ENCODE assay signal across 25 cellular contexts in the genomic region with DNA sequence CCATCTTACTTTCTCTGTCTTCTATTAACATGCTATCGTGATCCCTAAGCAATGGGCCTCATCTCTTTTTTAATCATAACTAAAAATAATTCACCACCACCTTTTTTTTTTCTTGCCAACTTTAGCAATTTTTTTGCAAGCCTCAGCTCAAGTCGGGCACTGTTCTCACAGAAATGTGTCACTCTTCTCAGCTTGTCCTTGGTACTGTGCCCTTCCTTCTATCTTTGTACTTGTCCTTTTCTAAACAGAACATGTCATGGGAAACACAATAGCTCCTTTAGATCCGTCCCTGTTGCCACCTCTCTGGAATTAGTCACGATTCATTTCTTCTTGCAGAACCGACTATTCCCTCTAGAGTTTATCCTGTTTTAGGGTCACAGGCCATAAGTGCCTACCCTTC. TPM values are rescaled to one million over a fixed set of nuclear protein-coding genes. Genes with fewer than 3 reads are reported as not detected.
A peak's percentile ranks its signal among the peaks of the same experiment; 100 is the strongest.
DNase-seq lines count a peak whose midpoint lies in the region; ATAC-seq and TF ChIP-seq lines count a peak whose summit lies in the region.
"Had no signal": no experiment of that assay in that cellular context is flagged by ENCODE, and none has a peak within 500 bp of the region (broad histone marks: within the 10 kb centered on the region; RNA-seq: fewer than 3 reads in every experiment).

No MANE protein-coding gene starts in this region.

- no peak for ATAC-seq in GM21447 (IDR thresholded peaks at IDR 0.05; ENCODE audit: unreplicated experiment)
- ATAC-seq: HepG2 had no signal

- no peaks in the 10 kb centered on the region for H3K36me3 ChIP-seq in Caco-2 (ENCODE audit: control insufficient read depth, insufficient read depth, low read length)
- H3K36me3 ChIP-seq in left ventricle myocardium inferior: peaks cover 9% of the 10 kb centered on the region
- H3K36me3 ChIP-seq in parathyroid adenoma (ENCODE audit: control insufficient read depth, insufficient read depth, low read length): no peaks in the 10 kb centered on the region
- no peaks in the 10 kb centered on the region for H3K36me3 ChIP-seq in ovary
- H3K36me3 ChIP-seq: HAP-1 had no signal

- intact Hi-C loops in Caco-2 (cut with micrococcal nuclease; ENCODE audit: unreplicated experiment) (no loop called here), dorsolateral prefrontal cortex (cut with DNase I) (no loop called here), left ventricle myocardium inferior (cut with micrococcal nuclease) (no loop called here), ovary (cut with DNase I) (no loop called here)

- DNase-seq in Caco-2 (no peak), dorsolateral prefrontal cortex (no peak), left ventricle myocardium inferior (no peak), ovary (no peak)
- DNase-seq in activated CD4-positive, alpha-beta T cell treated with anti-CD3 and anti-CD28 coated beads, Interleukin-2, amount 10 ng/mL, durations not matched to agents 7 days and 5 days: no peak
- no peak for DNase-seq in activated T-cell treated with anti-CD3 and anti-CD28 coated beads, Interleukin-2, amount 50 U/mL, for 24 hours
- DNase-seq: 8988T; DMS153; GOT3; HFFc6; Karpas-422; NCI-H1092; NCI-H1436 treated with DMSO at 0.1 percent for 48 hours; NCI-H1930; NCI-H446 treated with DMSO at 0.1 percent for 48 hours; NCI-H526; NCI-H82; NK-92 treated with Interleukin-12 subunit alpha and Interleukin-12 subunit beta, amount 100 ng/mL, for 24 hours; PC-9; SHP77 treated with DMSO at 0.1 percent for 48 hours had no signal

- H2AFZ ChIP-seq in parathyroid adenoma: no peak overlapping the region
- H2AFZ ChIP-seq: PC-9 had no signal

- H3K79me2 ChIP-seq in parathyroid adenoma: no peaks in the 10 kb centered on the region

- WGBS in ovary, 3 donors: 70 to 80% (median 72%) methylated on average over 5 of the region's 5 CpGs

- no peaks in the 10 kb centered on the region for H3K27me3 Mint-ChIP-seq in Caco-2 (ENCODE audit: insufficient read depth, unreplicated experiment)
- peaks cover 3% of the 10 kb centered on the region for H3K27me3 Mint-ChIP-seq in activated CD4-positive, alpha-beta T cell treated with anti-CD3 and anti-CD28 coated beads, Interleukin-2, amount 10 ng/mL, durations not matched to agents 7 days and 5 days
- H3K27me3 Mint-ChIP-seq in activated T-cell treated with anti-CD3 and anti-CD28 coated beads, Interleukin-2, amount 50 U/mL, for 24 hours: no peaks in the 10 kb centered on the region

- TF ChIP-seq CTCF in Caco-2 (IDR thresholded peaks at IDR 0.05; ENCODE audit: insufficient read depth in 1 of 2, low read depth in 1 of 2, low read length in 1 of 2, severe bottlenecking in 1 of 2, unreplicated experiment in 1 of 2): no peak
- no peak for TF ChIP-seq CTCF in dorsolateral prefrontal cortex (IDR thresholded peaks at IDR 0.05 in 54 of 56, conservative IDR thresholded peaks at IDR 0.05 in 2 of 56; ENCODE audit: low read depth in 1 of 56, partially characterized antibody in 56 of 56)
- TF ChIP-seq CTCF in left ventricle myocardium inferior (IDR thresholded peaks at IDR 0.05; ENCODE audit: borderline replicate concordance): no peak
- no peak for TF ChIP-seq CTCF in parathyroid adenoma (IDR thresholded peaks at IDR 0.05)
- no peak for TF ChIP-seq CTCF in ovary (IDR thresholded peaks at IDR 0.05)

- H3K4me3 ChIP-seq in Caco-2 (ENCODE audit: low read depth, low read length): no peak overlapping the region
- H3K4me3 ChIP-seq in dorsolateral prefrontal cortex: no peak overlapping the region
- H3K4me3 ChIP-seq in left ventricle myocardium inferior: no peak overlapping the region
- no peak overlapping the region for H3K4me3 ChIP-seq in parathyroid adenoma (ENCODE audit: low read depth, low read length)
- H3K4me3 ChIP-seq in ovary: no peak overlapping the region
- H3K4me3 ChIP-seq: HAP-1, PC-9 had no signal

- no peak for TF ChIP-seq POLR2A in ovary (IDR thresholded peaks at IDR 0.05)

- peak overlapping the region in 53 of 59 donors; percentile 1 to 89 (median 62) for H3K27ac ChIP-seq in dorsolateral prefrontal cortex
- peak overlapping the region; percentile 62 for H3K27ac ChIP-seq in left ventricle myocardium inferior (replicated peaks)
- peak overlapping the region; percentile 49 for H3K27ac ChIP-seq in parathyroid adenoma
- H3K27ac ChIP-seq in ovary: no peak overlapping the region
- H3K27ac ChIP-seq: PC-9 had no signal

- peak overlapping the region; percentile 20 for H3K27ac Mint-ChIP-seq in Caco-2 (ENCODE audit: unreplicated experiment)
- no peak overlapping the region for H3K27ac Mint-ChIP-seq in activated CD4-positive, alpha-beta T cell treated with anti-CD3 and anti-CD28 coated beads, Interleukin-2, amount 10 ng/mL, durations not matched to agents 7 days and 5 days
- no peak overlapping the region for H3K27ac Mint-ChIP-seq in activated T-cell treated with anti-CD3 and anti-CD28 coated beads, Interleukin-2, amount 50 U/mL, for 24 hours
- H3K27ac Mint-ChIP-seq: HFFc6 had no signal

- no TSS peak for BruUV-seq in Caco-2 (replicated peaks; lab: Mats Ljungman, UMichigan)

- CTCF ChIA-PET in Caco-2 (lab: Charles Lee): no interaction called here
- CTCF ChIA-PET in activated CD4-positive, alpha-beta T cell treated with anti-CD3 and anti-CD28 coated beads, Interleukin-2, amount 10 ng/mL, durations not matched to agents 7 days and 5 days (lab: Charles Lee): no interaction called here

- TF ChIP-seq EP300 in ovary (IDR thresholded peaks at IDR 0.05): no peak

- POLR2A ChIA-PET in Caco-2 (lab: Charles Lee): no interaction called here
- POLR2A ChIA-PET in activated CD4-positive, alpha-beta T cell treated with anti-CD3 and anti-CD28 coated beads, Interleukin-2, amount 10 ng/mL, durations not matched to agents 7 days and 5 days (lab: Charles Lee): no interaction called here

- peaks cover 6% of the 10 kb centered on the region for H3K36me3 Mint-ChIP-seq in Caco-2 (ENCODE audit: insufficient read depth, unreplicated experiment)
- no peaks in the 10 kb centered on the region for H3K36me3 Mint-ChIP-seq in activated CD4-positive, alpha-beta T cell treated with anti-CD3 and anti-CD28 coated beads, Interleukin-2, amount 10 ng/mL, durations not matched to agents 7 days and 5 days (ENCODE audit: low read depth)
- H3K36me3 Mint-ChIP-seq in activated T-cell treated with anti-CD3 and anti-CD28 coated beads, Interleukin-2, amount 50 U/mL, for 24 hours (ENCODE audit: low read depth): no peaks in the 10 kb centered on the region

- no peak overlapping the region for H3K4me3 Mint-ChIP-seq in Caco-2 (ENCODE audit: unreplicated experiment)
- no peak overlapping the region for H3K4me3 Mint-ChIP-seq in activated CD4-positive, alpha-beta T cell treated with anti-CD3 and anti-CD28 coated beads, Interleukin-2, amount 10 ng/mL, durations not matched to agents 7 days and 5 days
- H3K4me3 Mint-ChIP-seq in activated T-cell treated with anti-CD3 and anti-CD28 coated beads, Interleukin-2, amount 50 U/mL, for 24 hours: no peak overlapping the region
- H3K4me3 Mint-ChIP-seq: HFFc6 had no signal

- H3K9me3 ChIP-seq in Caco-2: no peaks in the 10 kb centered on the region
- no peaks in the 10 kb centered on the region for H3K9me3 ChIP-seq in left ventricle myocardium inferior (replicated peaks)
- H3K9me3 ChIP-seq in parathyroid adenoma (ENCODE audit: control insufficient read depth, low read length): no peaks in the 10 kb centered on the region
- H3K9me3 ChIP-seq in ovary: no peaks in the 10 kb centered on the region
- H3K9me3 ChIP-seq: HAP-1 had no signal

- H3K9me3 Mint-ChIP-seq in Caco-2 (ENCODE audit: unreplicated experiment): no peaks in the 10 kb centered on the region
- H3K9me3 Mint-ChIP-seq in activated CD4-positive, alpha-beta T cell treated with anti-CD3 and anti-CD28 coated beads, Interleukin-2, amount 10 ng/mL, durations not matched to agents 7 days and 5 days: no peaks in the 10 kb centered on the region
- no peaks in the 10 kb centered on the region for H3K9me3 Mint-ChIP-seq in activated T-cell treated with anti-CD3 and anti-CD28 coated beads, Interleukin-2, amount 50 U/mL, for 24 hours
- H3K9me3 Mint-ChIP-seq: HFFc6 had no signal

- peaks cover 74% of the 10 kb centered on the region for H3K4me1 ChIP-seq in Caco-2
- peaks cover 53% of the 10 kb centered on the region for H3K4me1 ChIP-seq in left ventricle myocardium inferior
- H3K4me1 ChIP-seq in parathyroid adenoma: peaks cover 5% of the 10 kb centered on the region
- H3K4me1 ChIP-seq in ovary (ENCODE audit: insufficient read depth): no peaks in the 10 kb centered on the region

- no peak overlapping the region for H3K9ac ChIP-seq in parathyroid adenoma

- no peak overlapping the region for H3K4me2 ChIP-seq in parathyroid adenoma (ENCODE audit: low read length)
- H3K4me2 ChIP-seq: PC-9 had no signal

- no peaks in the 10 kb centered on the region for H3K27me3 ChIP-seq in Caco-2 (replicated peaks; ENCODE audit: control insufficient read depth, insufficient read depth, low read length)
- no peaks in the 10 kb centered on the region for H3K27me3 ChIP-seq in dorsolateral prefrontal cortex
- no peaks in the 10 kb centered on the region for H3K27me3 ChIP-seq in left ventricle myocardium inferior (ENCODE audit: low read depth)
- no peaks in the 10 kb centered on the region for H3K27me3 ChIP-seq in parathyroid adenoma (ENCODE audit: control insufficient read depth, insufficient read depth, low read length)
- no peaks in the 10 kb centered on the region for H3K27me3 ChIP-seq in ovary

- H3K4me1 Mint-ChIP-seq in Caco-2 (ENCODE audit: low read depth, unreplicated experiment): peaks cover 57% of the 10 kb centered on the region
- H3K4me1 Mint-ChIP-seq in activated CD4-positive, alpha-beta T cell treated with anti-CD3 and anti-CD28 coated beads, Interleukin-2, amount 10 ng/mL, durations not matched to agents 7 days and 5 days: no peaks in the 10 kb centered on the region
- no peaks in the 10 kb centered on the region for H3K4me1 Mint-ChIP-seq in activated T-cell treated with anti-CD3 and anti-CD28 coated beads, Interleukin-2, amount 50 U/mL, for 24 hours (ENCODE audit: low read depth)

RNA-seq across cellular contexts. Expression of a gene that starts 10.3 kb away (rescaled TPM):
- not detected in 2 replicates for total RNA-seq in Caco-2 (2022)
- 10 to 100 TPM; 37.0 to 96.0 (median 70.9) TPM for total RNA-seq in dorsolateral prefrontal cortex
- 13.0 TPM for total RNA-seq in left ventricle myocardium inferior
- 10 to 100 TPM in 5 of 7 donors, 1 to 10 TPM in 2; 8.3 to 11.8 (median 10.4) TPM for total RNA-seq in ovary
- polyA plus RNA-seq in ovary: 10 to 100 TPM; 13.4 to 14.9 TPM
- not detected for total RNA-seq in activated CD4-positive, alpha-beta T cell treated with anti-CD3 and anti-CD28 coated beads, Interleukin-2, amount 10 ng/mL, durations not matched to agents 7 days and 5 days
- total RNA-seq: HepG2, HT1080 had no signal
- polyA plus RNA-seq: HepG2 had no signal

Comparison
In these comparisons a context has a peak if more than half of its experiments do, and no peak if none do; other contexts are left out.
1. H3K27ac ChIP-seq: peak in dorsolateral prefrontal cortex (53 of 59), left ventricle myocardium inferior (single experiment) and parathyroid adenoma (single experiment); none in ovary (0 of 2).